Comparison of ENCODE assay signal across 8 cellular contexts in the genomic region with DNA sequence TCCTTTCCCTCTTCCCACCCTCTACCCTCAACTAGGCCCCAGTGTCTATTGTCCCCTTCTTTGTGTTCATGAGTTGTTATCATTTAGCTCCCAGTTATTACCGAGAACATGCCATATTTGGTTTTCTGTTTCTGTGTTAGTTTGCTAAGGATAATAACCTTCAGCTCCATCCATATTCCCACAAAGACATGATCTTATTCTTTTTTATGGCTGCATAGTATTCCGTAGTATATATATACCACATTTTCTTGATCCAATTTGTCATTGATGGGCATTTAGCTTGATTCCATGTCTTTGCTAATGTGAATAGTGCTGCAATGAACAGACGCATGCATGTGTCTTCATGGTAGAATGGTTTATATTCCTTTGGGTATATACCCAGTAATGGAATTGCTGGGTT.
"Had no signal": no experiment of that assay in that cellular context is flagged by ENCODE, and none has a peak within 500 bp of the region (broad histone marks: within the 10 kb centered on the region; RNA-seq: fewer than 3 reads in every experiment).

No MANE protein-coding gene starts in this region.

- ATAC-seq: GM12878 had no signal

- DNase-seq: GDM1, GF-D8 had no signal

- FAIRE-seq: G401.6, GM12878, GM12891, GM12892, GM18507, GM19239 had no signal

- H3K4me3 ChIP-seq: GM12878 had no signal
